Comparison of ENCODE assay signal across 8 cellular contexts in the genomic region with DNA sequence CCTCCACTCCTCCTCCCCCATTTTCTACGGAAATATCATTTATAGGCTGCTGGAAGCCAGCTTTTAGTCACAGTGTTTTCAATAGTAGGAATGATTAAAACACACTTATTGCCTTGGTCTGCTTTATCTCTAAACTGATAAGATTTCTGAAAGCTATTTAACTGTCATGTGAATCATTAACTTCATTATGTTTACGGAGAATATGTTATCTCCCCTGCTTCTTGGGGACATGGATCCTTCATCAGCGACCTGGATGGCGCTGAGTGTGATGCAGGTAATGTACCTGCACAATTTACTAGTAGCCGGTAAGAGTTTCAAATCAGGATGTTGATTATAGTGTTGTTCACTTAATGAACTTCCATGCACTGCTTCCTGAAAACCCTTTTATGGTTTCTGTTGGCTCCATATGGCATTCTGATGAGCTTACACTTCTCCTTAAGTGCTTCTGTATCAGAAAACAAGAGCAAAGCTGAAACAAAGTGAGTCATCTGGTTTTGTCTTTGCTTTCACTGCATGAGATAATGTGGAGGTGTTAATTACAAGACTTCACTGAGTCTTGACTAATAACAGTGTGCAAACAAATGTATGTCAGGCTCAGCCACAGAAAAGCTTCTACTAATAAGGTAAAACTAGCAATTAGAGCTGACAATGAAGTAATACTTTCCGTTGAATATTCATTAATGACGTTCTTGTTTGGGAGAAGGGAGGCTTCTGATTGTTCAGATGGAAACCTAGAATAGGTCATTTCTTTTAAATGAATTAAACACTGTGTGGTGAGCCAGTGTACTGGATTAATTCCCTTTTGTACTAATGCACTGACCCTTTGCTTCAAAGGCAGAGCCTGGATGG.
A peak's percentile ranks its signal among the peaks of the same experiment; 100 is the strongest.
DNase-seq lines count a peak whose midpoint lies in the region; ATAC-seq and TF ChIP-seq lines count a peak whose summit lies in the region.

No MANE protein-coding gene starts in this region.

- no peaks in the 10 kb centered on the region for H3K9me3 Mint-ChIP-seq in activated T-helper 1 cell treated with anti-CD3 and anti-CD28 coated beads, Interleukin-12 subunit alpha, Interleukin-12 subunit beta, Interleukin-2, Interleukin-4 antibody, amounts not matched to agents 30 ng/mL and 10 ng/mL and 1 ng/mL, durations not matched to agents 14 hours and 24 hours and 36 hours

- no peak overlapping the region for H3K27ac Mint-ChIP-seq in activated T-helper 1 cell treated with anti-CD3 and anti-CD28 coated beads, Interleukin-12 subunit alpha, Interleukin-12 subunit beta, Interleukin-2, Interleukin-4 antibody, amounts not matched to agents 30 ng/mL and 10 ng/mL and 1 ng/mL, durations not matched to agents 14 hours and 24 hours and 36 hours

- WGBS in heart right ventricle, 2 donors: 20 to 27% methylated on average over 7 of the region's 7 CpGs
- 44 to 50% (median 49%) methylated on average over 7 of the region's 7 CpGs for WGBS in adrenal gland, 4 donors

- H3K27me3 ChIP-seq in heart right ventricle (no peaks in the 10 kb centered on the region), adrenal gland (no peaks in the 10 kb centered on the region)

- TF ChIP-seq POLR2A in adrenal gland (IDR thresholded peaks at IDR 0.05): no peak

- no peaks in the 10 kb centered on the region for H3K27me3 Mint-ChIP-seq in activated T-helper 1 cell treated with anti-CD3 and anti-CD28 coated beads, Interleukin-12 subunit alpha, Interleukin-12 subunit beta, Interleukin-2, Interleukin-4 antibody, amounts not matched to agents 30 ng/mL and 10 ng/mL and 1 ng/mL, durations not matched to agents 14 hours and 24 hours and 36 hours (ENCODE audit: insufficient read depth)

- H3K36me3 Mint-ChIP-seq in activated T-helper 1 cell treated with anti-CD3 and anti-CD28 coated beads, Interleukin-12 subunit alpha, Interleukin-12 subunit beta, Interleukin-2, Interleukin-4 antibody, amounts not matched to agents 30 ng/mL and 10 ng/mL and 1 ng/mL, durations not matched to agents 14 hours and 24 hours and 36 hours (ENCODE audit: low read depth): no peaks in the 10 kb centered on the region

- DNase-seq in SIG-M5 treated with dmso at 0.1 percent for 504 hours (lab: John Stamatoyannopoulos, UW; ENCODE audit: unreplicated experiment) (peak; percentile 9), SIG-M5 (lab: John Stamatoyannopoulos, UW) (no peak), NCI-H524 treated with DMSO at 0.1 percent for 48 hours (lab: John Stamatoyannopoulos, UW) (peak; percentile 74), heart right ventricle (no peak), adrenal gland (no peak), cortex of kidney (lab: John Stamatoyannopoulos, UW) (no peak)
- no peak for DNase-seq in activated T-helper 1 cell treated with anti-CD3 and anti-CD28 coated beads, Interleukin-12 subunit alpha, Interleukin-12 subunit beta, Interleukin-2, Interleukin-4 antibody, amounts not matched to agents 30 ng/mL and 10 ng/mL and 1 ng/mL, durations not matched to agents 14 hours and 24 hours and 36 hours (ENCODE audit: low spot score)

- no peak overlapping the region for H3K4me3 ChIP-seq in heart right ventricle
- H3K4me3 ChIP-seq in adrenal gland: no peak overlapping the region

- peaks cover 9 to 53% (median 45%) of the 10 kb centered on the region in 9 donors for H3K4me1 ChIP-seq in heart right ventricle
- H3K4me1 ChIP-seq in adrenal gland (replicated peaks in 1 of 2): peaks cover 27 to 42% of the 10 kb centered on the region in 2 donors

- peak; percentile 59 for ATAC-seq in HG03066 (IDR thresholded peaks at IDR 0.05; ENCODE audit: low read depth, unreplicated experiment)
- ATAC-seq in heart right ventricle: peak in 6 of 8 donors; percentile 11 to 72 (median 15)

- no peak for TF ChIP-seq CTCF in heart right ventricle (IDR thresholded peaks at IDR 0.05)
- no peak for TF ChIP-seq CTCF in adrenal gland (IDR thresholded peaks at IDR 0.05)

- H3K9me3 ChIP-seq in heart right ventricle: no peaks in the 10 kb centered on the region
- H3K9me3 ChIP-seq in adrenal gland (replicated peaks in 1 of 3): no peaks in the 10 kb centered on the region

- H3K4me1 Mint-ChIP-seq in activated T-helper 1 cell treated with anti-CD3 and anti-CD28 coated beads, Interleukin-12 subunit alpha, Interleukin-12 subunit beta, Interleukin-2, Interleukin-4 antibody, amounts not matched to agents 30 ng/mL and 10 ng/mL and 1 ng/mL, durations not matched to agents 14 hours and 24 hours and 36 hours (ENCODE audit: low read depth): peaks cover 10% of the 10 kb centered on the region

- no peak overlapping the region for H3K4me3 Mint-ChIP-seq in activated T-helper 1 cell treated with anti-CD3 and anti-CD28 coated beads, Interleukin-12 subunit alpha, Interleukin-12 subunit beta, Interleukin-2, Interleukin-4 antibody, amounts not matched to agents 30 ng/mL and 10 ng/mL and 1 ng/mL, durations not matched to agents 14 hours and 24 hours and 36 hours

- H3K27ac ChIP-seq in heart right ventricle (no peak overlapping the region), adrenal gland (no peak overlapping the region)

- no peaks in the 10 kb centered on the region for H3K36me3 ChIP-seq in heart right ventricle
- no peaks in the 10 kb centered on the region for H3K36me3 ChIP-seq in adrenal gland (replicated peaks in 1 of 2)

- intact Hi-C loops in heart right ventricle (cut with DNase I) (loop anchor here in 7 of 10 donors (5.0 to 10.0 kb wide), 6 partner anchors 162 to 288 kb away; a partner anchor contains a TSS), adrenal gland (cut with DNase I) (no loop called here)
- intact Hi-C loops in activated T-helper 1 cell treated with anti-CD3 and anti-CD28 coated beads, Interleukin-12 subunit alpha, Interleukin-12 subunit beta, Interleukin-2, Interleukin-4 antibody, amounts not matched to agents 30 ng/mL and 10 ng/mL and 1 ng/mL, durations not matched to agents 14 hours and 24 hours and 36 hours (cut with micrococcal nuclease): loop anchor here (10.0 kb wide), 2 partner anchors 306 to 324 kb away; no protein-coding TSS in a partner anchor

Comparison
In these comparisons a context has a peak if more than half of its experiments do, and no peak if none do; other contexts are left out.
1. DNase-seq: peak in SIG-M5 treated with dmso at 0.1 percent for 504 hours (single experiment) and NCI-H524 treated with DMSO at 0.1 percent for 48 hours (single experiment); none in SIG-M5 (single experiment), heart right ventricle (0 of 2), activated T-helper 1 cell treated with anti-CD3 and anti-CD28 coated beads, Interleukin-12 subunit alpha, Interleukin-12 subunit beta, Interleukin-2, Interleukin-4 antibody, amounts not matched to agents 30 ng/mL and 10 ng/mL and 1 ng/mL, durations not matched to agents 14 hours and 24 hours and 36 hours (single experiment), adrenal gland (0 of 7) and cortex of kidney (single experiment).
2. intact Hi-C loops: an anchor here in heart right ventricle (5.0 to 10.0 kb wide) and activated T-helper 1 cell treated with anti-CD3 and anti-CD28 coated beads, Interleukin-12 subunit alpha, Interleukin-12 subunit beta, Interleukin-2, Interleukin-4 antibody, amounts not matched to agents 30 ng/mL and 10 ng/mL and 1 ng/mL, durations not matched to agents 14 hours and 24 hours and 36 hours (10.0 kb wide); none called in adrenal gland.